Comparison of ENCODE assay signal across 16 cellular contexts in the genomic region with DNA sequence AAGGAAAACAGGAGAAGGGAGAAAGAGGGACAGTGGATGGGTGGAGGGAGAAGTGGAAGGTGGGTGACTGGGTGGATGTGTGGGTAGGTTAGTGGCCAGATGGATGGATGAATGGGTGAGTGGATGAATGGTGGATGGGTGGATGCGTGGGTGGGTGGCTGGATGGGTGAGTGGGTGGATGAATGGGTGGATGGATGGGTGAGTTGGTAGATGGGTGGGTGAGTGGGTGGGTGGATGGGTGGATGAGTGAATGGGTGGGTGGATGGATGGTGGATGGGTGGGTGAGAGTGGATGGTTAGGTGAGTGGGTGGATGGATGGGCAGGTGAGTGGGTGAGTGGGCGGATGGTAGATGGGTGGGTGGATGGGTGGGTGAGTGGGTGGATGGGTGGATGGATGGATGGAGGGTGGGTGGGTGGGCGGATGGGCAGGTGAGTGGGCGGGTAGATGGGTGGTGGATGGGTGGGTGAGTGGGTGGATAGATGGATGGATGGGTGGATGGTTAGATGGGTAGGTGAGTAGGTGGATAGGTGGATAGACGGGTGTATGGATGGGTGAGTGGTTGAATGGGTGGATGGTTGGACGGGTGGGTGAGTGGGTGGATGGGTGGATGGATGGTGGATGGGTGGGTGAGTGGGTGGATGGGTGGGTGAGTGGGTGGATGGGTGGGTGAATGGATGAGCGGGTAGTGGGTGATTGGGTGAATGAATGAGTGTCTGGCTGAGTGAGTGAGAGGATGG. TPM values are rescaled to one million over a fixed set of nuclear protein-coding genes. Genes with fewer than 3 reads are reported as not detected.
DNase-seq lines count a peak whose midpoint lies in the region; ATAC-seq, FAIRE-seq and TF ChIP-seq lines count a peak whose summit lies in the region.
"Had no signal": no experiment of that assay in that cellular context is flagged by ENCODE, and none has a peak within 500 bp of the region (broad histone marks: within the 10 kb centered on the region; RNA-seq: fewer than 3 reads in every experiment).

No MANE protein-coding gene starts in this region.

- H3K4me3 ChIP-seq in CD8-positive, alpha-beta memory T cell (ENCODE audit: low read length), result no peak overlapping the region
- H3K4me3 ChIP-seq in HUES6 (ENCODE audit: low read depth, low read length), result peak overlapping the region; percentile 94
- H3K4me3 ChIP-seq in H1 (ENCODE audit: extremely low read depth in 1 of 4, insufficient read depth in 2 of 4, low read depth in 3 of 4, low read length in 4 of 4), result peak overlapping the region in 3 of 4 experiments; percentile 86 to 99 (median 92); a peak in 4 of 8 replicates

- TF ChIP-seq RAD21 in H1 (IDR thresholded peaks at IDR 0.05 in 1 of 2, conservative IDR thresholded peaks at IDR 0.05 in 1 of 2; ENCODE audit: low read depth in 2 of 2, low read length in 2 of 2), result no peak

- H3K27ac ChIP-seq in CD8-positive, alpha-beta memory T cell (ENCODE audit: low read depth, low read length), result no peak overlapping the region
- H3K27ac ChIP-seq in HUES6 (ENCODE audit: low read depth, low read length), result no peak overlapping the region
- no peak overlapping the region; the same call in 1 of the 2 replicates for H3K27ac ChIP-seq in H1 (ENCODE audit: low read depth, low read length)

- no peak overlapping the region for H2BK5ac ChIP-seq in H1 (ENCODE audit: low read depth, low read length)

- H4K8ac ChIP-seq in H1 (ENCODE audit: extremely low read depth, insufficient read depth, low read length), result peak overlapping the region; percentile 7; the same call in 1 of the 2 replicates

- H3K27me3 ChIP-seq in CD8-positive, alpha-beta memory T cell (ENCODE audit: insufficient read depth, low read length, poor library complexity, severe bottlenecking), result peaks cover 10% of the 10 kb centered on the region
- H3K27me3 ChIP-seq in HUES6 (ENCODE audit: control insufficient read depth, insufficient read depth, low read length) (peaks cover 51% of the 10 kb centered on the region; the same call in 1 of the 2 replicates), H1 (replicated peaks in 1 of 4; ENCODE audit: control insufficient read depth in 3 of 4, extremely low read depth in 1 of 4, insufficient read depth in 3 of 4, low read length in 3 of 4) (no peaks in the 10 kb centered on the region)

- H3K9ac ChIP-seq in HUES6 (ENCODE audit: low read length) (no peak overlapping the region), H1 (replicated peaks in 1 of 4; ENCODE audit: extremely low read depth in 1 of 4, low read depth in 3 of 4, low read length in 3 of 4) (no peak overlapping the region)

- H2AFZ ChIP-seq in H1 (ENCODE audit: low read length), result no peak overlapping the region

- peaks cover 0 to 16% of the 10 kb centered on the region in 2 experiments; a peak in 2 of 4 replicates for H3K79me2 ChIP-seq in H1 (ENCODE audit: control insufficient read depth in 1 of 2, insufficient read depth in 2 of 2, low read length in 2 of 2)

- ATAC-seq in natural killer cell treated with Interleukin-12 subunit alpha and Interleukin-12 subunit beta and Interleukin-15 and Interleukin-18, amount 100 ng/mL, for 72 hours, result no peak
- no peak for ATAC-seq in HG03025 (IDR thresholded peaks at IDR 0.05; ENCODE audit: low FRiP score, unreplicated experiment)
- ATAC-seq in GM19035 (IDR thresholded peaks at IDR 0.05; ENCODE audit: unreplicated experiment), result no peak

- H2BK12ac ChIP-seq in H1 (ENCODE audit: low read depth, low read length), result peak overlapping the region; percentile 39; the same call in 1 of the 2 replicates

- H2BK15ac ChIP-seq in H1 (ENCODE audit: low read length), result no peak overlapping the region

- CTCF ChIA-PET in CD8-positive, alpha-beta memory T cell (lab: Charles Lee), result interaction anchor here (0.9 kb wide), 1 partner anchor 60 kb away, joined by 3 read pairs; no protein-coding TSS in a partner anchor
- CTCF ChIA-PET in H1 (lab: Charles Lee; ENCODE audit: partially characterized antibody), result interaction anchor here (0.9 kb wide), 1 partner anchor 104 kb away, joined by 3 read pairs; no protein-coding TSS in a partner anchor

- TF ChIP-seq EP300 in H1 (IDR thresholded peaks at IDR 0.05; ENCODE audit: borderline replicate concordance in 1 of 2, low read depth in 2 of 2, low read length in 2 of 2), result no peak

- no peaks in the 10 kb centered on the region for H3K36me3 ChIP-seq in CD8-positive, alpha-beta memory T cell (ENCODE audit: insufficient read depth, low read length)
- H3K36me3 ChIP-seq in HUES6 (ENCODE audit: control insufficient read depth, insufficient read depth, low read length) (peaks cover 12% of the 10 kb centered on the region), H1 (ENCODE audit: control insufficient read depth in 2 of 4, insufficient read depth in 4 of 4, low read length in 3 of 4) (peaks cover 2 to 11% (median 7%) of the 10 kb centered on the region in 4 experiments; a peak in 4 of 8 replicates)
- H3K36me3 ChIP-seq: BE2C had no signal

- no peak overlapping the region for H2BK120ac ChIP-seq in H1 (replicated peaks; ENCODE audit: low read depth, low read length)

- no peak overlapping the region for H2AK5ac ChIP-seq in H1 (ENCODE audit: low read depth, low read length)

- H3K4me2 ChIP-seq in H1 (ENCODE audit: insufficient read depth in 1 of 2, low read depth in 2 of 2, low read length in 2 of 2), result peak overlapping the region; percentile 67 to 75; a peak in 3 of 4 replicates

- no peak overlapping the region for H3K27ac Mint-ChIP-seq in CD8-positive, alpha-beta memory T cell
- no peak overlapping the region for H3K27ac Mint-ChIP-seq in natural killer cell treated with Interleukin-12 subunit alpha and Interleukin-12 subunit beta and Interleukin-15 and Interleukin-18, amount 100 ng/mL, for 72 hours

- no peaks in the 10 kb centered on the region for H3K9me3 Mint-ChIP-seq in CD8-positive, alpha-beta memory T cell
- H3K9me3 Mint-ChIP-seq in natural killer cell treated with Interleukin-12 subunit alpha and Interleukin-12 subunit beta and Interleukin-15 and Interleukin-18, amount 100 ng/mL, for 72 hours, result no peaks in the 10 kb centered on the region

- peaks cover 8% of the 10 kb centered on the region for H3K4me1 ChIP-seq in CD8-positive, alpha-beta memory T cell (ENCODE audit: insufficient read depth, low read length)
- H3K4me1 ChIP-seq in HUES6 (ENCODE audit: control insufficient read depth, insufficient read depth, low read length) (peaks cover 15% of the 10 kb centered on the region), H1 (replicated peaks in 1 of 4; ENCODE audit: control insufficient read depth in 3 of 4, insufficient read depth in 4 of 4, low read length in 3 of 4) (peaks cover 0 to 12% (median 6%) of the 10 kb centered on the region in 4 experiments; a peak in 6 of 7 replicates)
- H3K4me1 ChIP-seq: BE2C had no signal

- no peak overlapping the region for H3K14ac ChIP-seq in H1 (ENCODE audit: insufficient read length)

- TF ChIP-seq POLR2A in H1 (IDR thresholded peaks at IDR 0.05; ENCODE audit: control extremely low read depth in 1 of 2, low read depth in 2 of 2, low read length in 2 of 2), result no peak

- no peak for FAIRE-seq in H1 (lab: Jason Lieb, UNC)
- FAIRE-seq: GM12892 had no signal

- peaks cover 16 to 19% (median 17%) of the 10 kb centered on the region in 3 donors for H3K4me1 Mint-ChIP-seq in CD8-positive, alpha-beta memory T cell
- H3K4me1 Mint-ChIP-seq in natural killer cell treated with Interleukin-12 subunit alpha and Interleukin-12 subunit beta and Interleukin-15 and Interleukin-18, amount 100 ng/mL, for 72 hours (ENCODE audit: low read depth in 2 of 2), result peaks cover 6 to 8% of the 10 kb centered on the region in 2 donors

- peak overlapping the region in 4 of 7 donors; percentile 39 to 72 (median 57) for H3K4me3 Mint-ChIP-seq in CD8-positive, alpha-beta memory T cell
- H3K4me3 Mint-ChIP-seq in natural killer cell treated with Interleukin-12 subunit alpha and Interleukin-12 subunit beta and Interleukin-15 and Interleukin-18, amount 100 ng/mL, for 72 hours, result peak overlapping the region; percentile 23

- no peak overlapping the region for H4K91ac ChIP-seq in H1 (replicated peaks; ENCODE audit: insufficient read length, low read length)

- H2BK20ac ChIP-seq in H1 (ENCODE audit: low read length), result no peak overlapping the region

- POLR2A ChIA-PET in CD8-positive, alpha-beta memory T cell (lab: Charles Lee), result no interaction called here
- POLR2A ChIA-PET in H1 (lab: Charles Lee; ENCODE audit: partially characterized antibody), result interaction anchor here (0.7 to 1.0 kb wide), 8 partner anchors 9 to 235 kb away, joined by 3 to 8 read pairs (median 3); a partner anchor contains a TSS

- H3K56ac ChIP-seq in H1 (replicated peaks; ENCODE audit: insufficient read length, low read depth, low read length), result no peak overlapping the region

- no peak overlapping the region for H3K4ac ChIP-seq in H1 (replicated peaks; ENCODE audit: insufficient read length, low read depth, low read length)

- no peaks in the 10 kb centered on the region for H3K9me3 ChIP-seq in CD8-positive, alpha-beta memory T cell (ENCODE audit: low read length)
- H3K9me3 ChIP-seq in HUES6 (ENCODE audit: control insufficient read depth, insufficient read depth, low read depth, low read length) (no peaks in the 10 kb centered on the region), H1 (ENCODE audit: insufficient read depth in 2 of 2, low read depth in 1 of 2, low read length in 1 of 2) (no peaks in the 10 kb centered on the region)
- H3K9me3 ChIP-seq: BE2C, mucosa of descending colon had no signal

- no peak for DNase-seq in CD8-positive, alpha-beta memory T cell
- DNase-seq in H1 (ENCODE audit: low read depth in 1 of 2, low spot score in 2 of 2) (no peak), hippocampal formation (lab: John Stamatoyannopoulos, UW) (no peak)
- DNase-seq in natural killer cell treated with Interleukin-12 subunit alpha and Interleukin-12 subunit beta and Interleukin-15 and Interleukin-18, amount 100 ng/mL, for 72 hours (ENCODE audit: low spot score), result no peak
- DNase-seq in stimulated activated naive CD4-positive, alpha-beta T cell treated with Interleukin-2 at 50 U/mL for 16 hours (lab: John Stamatoyannopoulos, UW), result no peak
- DNase-seq: BE2C, DND-41, NCI-H187 treated with DMSO at 0.1 percent for 48 hours, SHP77 treated with DMSO at 0.1 percent for 48 hours had no signal

- TF ChIP-seq CTCF in H1 (IDR thresholded peaks at IDR 0.05; ENCODE audit: control extremely low read depth in 1 of 3, insufficient read depth in 1 of 3, low read depth in 1 of 3, low read length in 3 of 3), result no peak

- peak overlapping the region; percentile 83; the same call in 1 of the 2 replicates for H3K18ac ChIP-seq in H1 (ENCODE audit: extremely low read depth, low read length)

- no peak overlapping the region for H4K5ac ChIP-seq in H1 (ENCODE audit: insufficient read length, low read depth, low read length)

- H3K23ac ChIP-seq in H1 (ENCODE audit: insufficient read length), result no peak overlapping the region

- H3K36me3 Mint-ChIP-seq in CD8-positive, alpha-beta memory T cell, result no peaks in the 10 kb centered on the region
- no peaks in the 10 kb centered on the region for H3K36me3 Mint-ChIP-seq in natural killer cell treated with Interleukin-12 subunit alpha and Interleukin-12 subunit beta and Interleukin-15 and Interleukin-18, amount 100 ng/mL, for 72 hours

- H4K20me1 ChIP-seq in H1 (replicated peaks in 1 of 2; ENCODE audit: control insufficient read depth in 1 of 2, insufficient read depth in 2 of 2, low read length in 2 of 2), result no peaks in the 10 kb centered on the region

- no peaks in the 10 kb centered on the region; the same call in none of the 2 replicates for H3K79me1 ChIP-seq in H1 (ENCODE audit: low read depth, low read length)

- 91 to 100% methylated on average over 1 of the region's 7 CpGs for WGBS in H1 (ENCODE audit: extremely low coverage in 1 of 2, insufficient coverage in 1 of 2, insufficient read length in 1 of 2, insufficient replicate concordance in 2 of 2, low coverage in 1 of 2, low lambda C conversion rate in 2 of 2, missing lambda C conversion rate in 1 of 2), 2 experiments

- H3K23me2 ChIP-seq in H1 (ENCODE audit: low read depth, low read length), result peaks cover 8% of the 10 kb centered on the region

- peaks cover 13 to 38% of the 10 kb centered on the region in 2 donors for H3K27me3 Mint-ChIP-seq in CD8-positive, alpha-beta memory T cell
- H3K27me3 Mint-ChIP-seq in natural killer cell treated with Interleukin-12 subunit alpha and Interleukin-12 subunit beta and Interleukin-15 and Interleukin-18, amount 100 ng/mL, for 72 hours, result peaks cover 12 to 19% of the 10 kb centered on the region in 2 donors

RNA-seq across cellular contexts. Expression of a gene that starts 0.7 kb away (rescaled TPM):
- total RNA-seq in CD8-positive, alpha-beta memory T cell, result not detected
- polyA plus RNA-seq in CD8-positive, alpha-beta memory T cell, result not detected
- 34.8 TPM in 2 replicates for total RNA-seq in H1 (2021; fragmentation: NEBNext Ultra II Directional; extraction: Animal tissue kit (Norgen Biotek cat#: 25700))
- 18.0 and 18.4 TPM in 2 replicates for polyA plus RNA-seq in H1 (2011; rRNA removed)
- 20.3 TPM for polyA plus RNA-seq in H1 (2011; cell fraction: cytosol; rRNA removed)
- polyA plus RNA-seq in H1 (2011; cell fraction: nucleus; rRNA removed), result 20.3 TPM
- 22.8 to 31.1 TPM (median 26.2 TPM) in 4 replicates for polyA plus RNA-seq in H1 (2012, experiment 1 of 2)
- 12.3 TPM for polyA plus RNA-seq in H1 (2012, experiment 2 of 2)
- polyA plus RNA-seq in H1 (2013, experiment 1 of 2), result 40.3 TPM
- 41.3 TPM for polyA plus RNA-seq in H1 (2013, experiment 2 of 2)
- polyA minus RNA-seq in H1 (2011; rRNA and poly(A)+ RNA removed), result 18.9 and 34.9 TPM in 2 replicates
- 15.1 TPM for polyA minus RNA-seq in H1 (2011; cell fraction: cytosol; rRNA and poly(A)+ RNA removed)
- polyA minus RNA-seq in H1 (2011; cell fraction: nucleus; rRNA and poly(A)+ RNA removed), result 18.2 TPM
- total RNA-seq in natural killer cell treated with Interleukin-12 subunit alpha and Interleukin-12 subunit beta and Interleukin-15 and Interleukin-18, amount 100 ng/mL, for 72 hours, result not detected
- total RNA-seq: LHCN-M2 had no signal

RNA-seq across cellular contexts. Expression of a gene that starts 48.4 kb away (rescaled TPM):
- not detected for total RNA-seq in CD8-positive, alpha-beta memory T cell
- polyA plus RNA-seq in CD8-positive, alpha-beta memory T cell, result 0.06 TPM
- not detected in 2 replicates for total RNA-seq in H1 (2021; fragmentation: NEBNext Ultra II Directional; extraction: Animal tissue kit (Norgen Biotek cat#: 25700))
- polyA plus RNA-seq in H1 (2011; rRNA removed), result 0.03 and 0.13 TPM in 2 replicates
- 0.05 TPM for polyA plus RNA-seq in H1 (2011; cell fraction: cytosol; rRNA removed)
- polyA plus RNA-seq in H1 (2011; cell fraction: nucleus; rRNA removed), result 0.06 TPM
- 0.04 to 0.05 TPM in 2 of 4 replicates, not detected in the others for polyA plus RNA-seq in H1 (2012, experiment 1 of 2)
- not detected for polyA plus RNA-seq in H1 (2012, experiment 2 of 2)
- polyA plus RNA-seq in H1 (2013, experiment 1 of 2), result not detected
- 0.02 TPM for polyA plus RNA-seq in H1 (2013, experiment 2 of 2)
- polyA minus RNA-seq in H1 (2011; rRNA and poly(A)+ RNA removed), result 0.10 and 0.25 TPM in 2 replicates
- not detected for polyA minus RNA-seq in H1 (2011; cell fraction: cytosol; rRNA and poly(A)+ RNA removed)
- polyA minus RNA-seq in H1 (2011; cell fraction: nucleus; rRNA and poly(A)+ RNA removed), result not detected
- not detected for total RNA-seq in natural killer cell treated with Interleukin-12 subunit alpha and Interleukin-12 subunit beta and Interleukin-15 and Interleukin-18, amount 100 ng/mL, for 72 hours
- total RNA-seq: dermis microvascular lymphatic vessel endothelial cell, LHCN-M2 had no signal

Comparison
In these comparisons a context has a peak if more than half of its experiments do, and no peak if none do; other contexts are left out.
1. RNA of a gene that starts 0.7 kb away (total RNA-seq): 34.8 TPM in H1; not detected in CD8-positive, alpha-beta memory T cell and not detected in natural killer cell treated with Interleukin-12 subunit alpha and Interleukin-12 subunit beta and Interleukin-15 and Interleukin-18, amount 100 ng/mL, for 72 hours; every median in the first group is over 10 times any median in the second.